8 cellular contexts compared by ENCODE assay signal in the genomic region with DNA sequence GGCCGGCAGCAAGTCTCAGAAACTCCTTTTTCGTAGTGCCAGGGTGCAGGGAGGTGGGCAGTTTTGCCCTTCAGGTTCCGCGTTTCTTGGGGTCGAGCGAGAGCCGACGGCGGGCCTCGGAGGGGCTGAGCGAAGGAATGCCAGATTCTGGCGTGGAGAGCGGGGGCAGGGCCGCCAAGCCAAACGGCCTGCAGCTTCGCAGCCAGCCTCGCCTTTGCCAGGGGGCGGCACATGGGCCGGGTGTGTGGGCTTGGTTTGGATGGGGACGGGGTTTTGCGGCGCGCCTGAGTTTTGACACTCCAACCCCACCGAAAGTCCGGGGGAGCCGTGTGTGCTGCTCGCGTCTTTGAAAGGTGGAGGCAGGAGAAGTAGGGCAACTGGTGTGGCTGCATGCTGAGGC. TPM values are rescaled to one million over a fixed set of nuclear protein-coding genes. Genes with fewer than 3 reads are reported as not detected.
DNase-seq lines count a peak whose midpoint lies in the region; TF ChIP-seq lines count a peak whose summit lies in the region.
"Not testable (repeated sequence)": the region's sequence is repeated elsewhere in the genome, so short reads cannot be mapped to it uniquely, and the experiment has no call there.

No MANE protein-coding gene starts in this region.

- H3K4me3 ChIP-seq in AG09309 (ENCODE audit: control insufficient read depth, low read depth, low read length): peak overlapping the region; percentile 59
- peak overlapping the region; percentile 48 for H3K4me3 ChIP-seq in HFF-Myc (replicated peaks; ENCODE audit: low read depth, low read length)
- H3K4me3 ChIP-seq in SJSA1: peak overlapping the region; percentile 40
- H3K4me3 ChIP-seq in hepatocyte: peak overlapping the region; percentile 96
- peak overlapping the region in 6 of 8 donors; percentile 45 to 70 (median 54) for H3K4me3 ChIP-seq in spleen

- not testable (repeated sequence) for H3K9me3 Mint-ChIP-seq in chondrocyte (ENCODE audit: low read depth); nephron progenitor cell

- intact Hi-C loops in spleen (cut with DNase I; ENCODE audit: low total_unique reads): not testable (repeated sequence)

- H3K79me2 ChIP-seq in hepatocyte: not testable (repeated sequence)

- TF ChIP-seq CTCF in AG09309 (IDR thresholded peaks at IDR 0.05; ENCODE audit: control insufficient read depth, insufficient read depth, low read depth, low read length, missing control alignments); HFF-Myc (IDR thresholded peaks at IDR 0.05; ENCODE audit: low read depth, low read length, missing control alignments); hepatocyte (IDR thresholded peaks at IDR 0.05; ENCODE audit: poor library complexity); nephron progenitor cell (IDR thresholded peaks at IDR 0.05); spleen (IDR thresholded peaks at IDR 0.05 in 8 of 11, conservative IDR thresholded peaks at IDR 0.05 in 3 of 11): not testable (repeated sequence)
- TF ChIP-seq CTCF in chondrocyte (IDR thresholded peaks at IDR 0.05): peak; percentile 10

- H3K4me2 ChIP-seq in hepatocyte: peak overlapping the region; percentile 79

- H3K27ac Mint-ChIP-seq in chondrocyte (ENCODE audit: unreplicated experiment): peak overlapping the region; percentile 68
- H3K27ac Mint-ChIP-seq in nephron progenitor cell: not testable (repeated sequence)

- peak overlapping the region; percentile 69 for H3K4me3 Mint-ChIP-seq in chondrocyte (ENCODE audit: unreplicated experiment)
- peak overlapping the region; percentile 71 for H3K4me3 Mint-ChIP-seq in nephron progenitor cell

- H3K4me1 Mint-ChIP-seq in chondrocyte (ENCODE audit: low read depth); nephron progenitor cell: not testable (repeated sequence)

- H3K9me2 ChIP-seq in hepatocyte (replicated peaks; ENCODE audit: insufficient read depth): not testable (repeated sequence)

- H3K36me3 ChIP-seq in SJSA1; hepatocyte (replicated peaks; ENCODE audit: insufficient read depth, low read depth); spleen: not testable (repeated sequence)

- not testable (repeated sequence) for H3K27ac ChIP-seq in SJSA1
- H3K27ac ChIP-seq in hepatocyte (peak overlapping the region; percentile 92), spleen (peak overlapping the region in 5 of 8 donors; percentile 54 to 82 (median 75))

- not testable (repeated sequence) for H3K9me3 ChIP-seq in SJSA1 (replicated peaks); hepatocyte (ENCODE audit: low read depth); spleen

- WGBS in hepatocyte (ENCODE audit: low lambda C conversion rate, missing lambda C conversion rate): 0% methylated on average over 6 of the region's 28 CpGs
- 0 to 2% (median 0%) methylated on average over 8 to 14 of the region's 28 CpGs; no CpG with 5 or more reads in 2 of the 5 donors for WGBS in spleen, 5 donors

- H3K27me3 Mint-ChIP-seq in chondrocyte (ENCODE audit: low read depth); nephron progenitor cell (ENCODE audit: low read depth, poor library complexity): not testable (repeated sequence)

- H4K20me1 ChIP-seq in hepatocyte (ENCODE audit: insufficient read depth, poor library complexity, severe bottlenecking): not testable (repeated sequence)

- TF ChIP-seq POLR2A in spleen (IDR thresholded peaks at IDR 0.05): not testable (repeated sequence)

- not testable (repeated sequence) for H3K27me3 ChIP-seq in SJSA1 (replicated peaks); hepatocyte; spleen (replicated peaks in 1 of 7)

- DNase-seq in AG09309 (ENCODE audit: low read depth); HFF-Myc (ENCODE audit: extremely low read depth, low read depth); SJSA1 (ENCODE audit: low read depth in 1 of 2, low spot score in 2 of 2); chondrocyte (ENCODE audit: low spot score); hepatocyte (ENCODE audit: low spot score); spleen: not testable (repeated sequence)
- peak; percentile 42 for DNase-seq in activated naive CD4-positive, alpha-beta T cell treated with Interleukin-2 at 50 U/mL for 16 hours
- peak; percentile 34 for DNase-seq in nephron progenitor cell

- not testable (repeated sequence) for H3K4me1 ChIP-seq in SJSA1 (replicated peaks); hepatocyte (ENCODE audit: insufficient read depth); spleen

- peak overlapping the region; percentile 90 for H2AFZ ChIP-seq in hepatocyte

- H3K36me3 Mint-ChIP-seq in chondrocyte (ENCODE audit: low read depth); nephron progenitor cell (ENCODE audit: low read depth): not testable (repeated sequence)

RNA-seq across cellular contexts. Expression of a gene that starts 0.8 kb away (rescaled TPM):
- total RNA-seq in SJSA1 (2014; rRNA removed; shearing (Covaris generic)): 11.0 and 14.5 TPM in 2 replicates
- 31.4 to 35.0 TPM (median 34.2 TPM) in 3 replicates for total RNA-seq in chondrocyte
- total RNA-seq in hepatocyte: 13.4 and 17.6 TPM in 2 replicates
- 8.0 and 8.9 TPM in 2 replicates for polyA plus RNA-seq in hepatocyte
- total RNA-seq in spleen: 10 to 100 TPM; 14.6 to 42.0 (median 30.8) TPM
- 1 to 10 TPM; 1.5 to 8.7 (median 3.3) TPM for polyA plus RNA-seq in spleen

Comparison
In these comparisons a context has a peak if more than half of its experiments do, and no peak if none do; other contexts are left out.
1. H3K4me3 ChIP-seq: peak in every context shown above with its lines; median percentile 96 in hepatocyte; 59 in AG09309; 54 in spleen; 48 in HFF-Myc; 40 in SJSA1.